13 cellular contexts compared by ENCODE assay signal in the genomic region with DNA sequence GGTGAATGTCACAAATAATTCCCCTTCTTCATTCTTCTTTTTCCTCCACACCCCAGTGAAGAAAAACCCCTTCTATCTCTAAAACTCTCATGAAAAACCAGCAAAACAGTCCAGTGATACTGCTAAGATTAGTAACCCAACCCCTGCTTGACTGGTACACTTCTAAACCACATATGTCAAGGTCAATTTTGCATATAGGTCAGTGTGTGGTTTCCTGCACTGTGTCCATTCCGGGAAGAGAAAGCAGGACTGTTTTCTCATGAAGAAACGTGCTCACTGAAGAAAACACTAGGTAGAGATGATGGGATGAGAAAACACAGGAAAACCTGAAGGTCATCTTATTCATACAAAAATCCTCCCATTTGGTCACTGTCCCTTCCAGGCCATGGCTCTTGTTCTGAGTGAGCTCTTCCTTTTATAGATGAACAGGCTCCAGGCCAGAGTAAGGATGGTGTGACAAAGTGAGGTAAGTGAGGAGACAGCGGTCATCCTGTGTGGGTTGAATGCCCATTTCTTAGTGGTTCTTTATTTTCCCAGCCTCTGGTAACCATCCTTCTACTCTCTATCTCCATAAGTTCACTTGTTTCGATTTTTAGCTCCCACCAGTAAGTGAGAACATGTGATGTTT.
DNase-seq lines count a peak whose midpoint lies in the region; ATAC-seq, FAIRE-seq and TF ChIP-seq lines count a peak whose summit lies in the region.
"Had no signal": no experiment of that assay in that cellular context is flagged by ENCODE, and none has a peak within 500 bp of the region (broad histone marks: within the 10 kb centered on the region; RNA-seq: fewer than 3 reads in every experiment).

No MANE protein-coding gene starts in this region.

- H3K9me3 Mint-ChIP-seq in activated naive CD4-positive, alpha-beta T cell treated with anti-CD3 and anti-CD28 coated beads for 36 hours: peaks cover 8% of the 10 kb centered on the region

- H3K27ac Mint-ChIP-seq in activated naive CD4-positive, alpha-beta T cell treated with anti-CD3 and anti-CD28 coated beads for 36 hours: no peak overlapping the region
- H3K27ac Mint-ChIP-seq: CD14-positive monocyte had no signal

- H3K36me3 Mint-ChIP-seq in activated naive CD4-positive, alpha-beta T cell treated with anti-CD3 and anti-CD28 coated beads for 36 hours (ENCODE audit: low read depth): no peaks in the 10 kb centered on the region
- H3K36me3 Mint-ChIP-seq: CD14-positive monocyte had no signal

- no peaks in the 10 kb centered on the region for H3K27me3 Mint-ChIP-seq in activated naive CD4-positive, alpha-beta T cell treated with anti-CD3 and anti-CD28 coated beads for 36 hours (ENCODE audit: low read depth)

- peak; percentile 74 for FAIRE-seq in GM12891 (lab: Jason Lieb, UNC)

- CTCF ChIA-PET in activated naive CD4-positive, alpha-beta T cell treated with anti-CD3 and anti-CD28 coated beads for 36 hours (lab: Charles Lee): interaction anchor here (0.6 kb wide), 1 partner anchor 37 kb away, joined by 3 read pairs; no protein-coding TSS in a partner anchor

- ATAC-seq in GM19463 (IDR thresholded peaks at IDR 0.05; ENCODE audit: unreplicated experiment): peak; percentile 77
- ATAC-seq in HG03095 (IDR thresholded peaks at IDR 0.05; ENCODE audit: unreplicated experiment): peak; percentile 65
- ATAC-seq: gastrocnemius medialis had no signal

- intact Hi-C loops in activated naive CD4-positive, alpha-beta T cell treated with anti-CD3 and anti-CD28 coated beads for 36 hours (cut with micrococcal nuclease): no loop called here

- no peak overlapping the region for H3K4me3 Mint-ChIP-seq in activated naive CD4-positive, alpha-beta T cell treated with anti-CD3 and anti-CD28 coated beads for 36 hours
- H3K4me3 Mint-ChIP-seq: CD14-positive monocyte had no signal

- DNase-seq in GM12891 (ENCODE audit: insufficient read length, low spot score) (no peak), amniotic epithelial cell (ENCODE audit: low read depth) (peak; percentile 80), amygdala (lab: John Stamatoyannopoulos, UW) (no peak), iPS-NIHi11 (ENCODE audit: low spot score) (no peak), NCI-H2196 (lab: John Stamatoyannopoulos, UW; ENCODE audit: unreplicated experiment) (no peak)
- DNase-seq in activated naive CD4-positive, alpha-beta T cell treated with anti-CD3 and anti-CD28 coated beads for 36 hours: no peak
- DNase-seq: activated T-cell treated with anti-CD3 and anti-CD28 coated beads for 4 hours, gastrocnemius medialis, NCI-H524, right lobe of liver had no signal

- H3K4me1 Mint-ChIP-seq in activated naive CD4-positive, alpha-beta T cell treated with anti-CD3 and anti-CD28 coated beads for 36 hours (ENCODE audit: low read depth): peaks cover 16% of the 10 kb centered on the region

- TF ChIP-seq POLR2A in GM12891 (IDR thresholded peaks at IDR 0.05; ENCODE audit: low read depth, low read length): no peak

TF ChIP-seq in GM12891, 5 proteins besides CTCF, POLR2A, EP300 and RAD21:
- TF ChIP-seq PAX5 (IDR thresholded peaks at IDR 0.05; ENCODE audit: insufficient read depth, low read length, severe bottlenecking): no peak
- TF ChIP-seq POU2F2 (IDR thresholded peaks at IDR 0.05; ENCODE audit: low read depth, low read length): peak; percentile 66; the same call in 1 of the 2 replicates
- TF ChIP-seq SPI1 (IDR thresholded peaks at IDR 0.05; ENCODE audit: low read depth, low read length): no peak
